ENCODE assay signal across 4 cellular contexts in the genomic region with DNA sequence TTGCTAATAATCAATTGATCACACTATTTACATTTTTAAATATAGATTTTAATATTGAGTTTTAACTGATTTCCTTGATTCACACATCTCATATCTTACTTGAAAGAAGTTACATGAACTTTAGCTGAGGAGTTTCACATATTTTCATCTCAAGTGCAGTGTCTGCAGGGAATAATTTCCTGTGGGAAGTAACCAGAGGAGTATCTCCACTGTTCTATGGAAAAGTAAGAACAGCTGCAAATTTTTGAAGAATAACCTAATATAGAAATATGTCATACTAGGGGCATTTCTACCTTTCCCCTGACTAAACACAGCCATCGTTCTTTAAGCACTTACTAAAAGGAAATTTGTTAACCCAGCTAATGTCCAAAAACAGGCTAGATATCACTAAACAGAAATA.
"Had no signal": no experiment of that assay in that cellular context is flagged by ENCODE, and none has a peak within 500 bp of the region (broad histone marks: within the 10 kb centered on the region; RNA-seq: fewer than 3 reads in every experiment).

No MANE protein-coding gene starts in this region.

- DNase-seq: H9, HCEC 1CT, IMR-90 had no signal

- H3K4me3 ChIP-seq: GM23338 had no signal

- H2AFZ ChIP-seq: GM23338 had no signal

- ATAC-seq: GM23338 had no signal

- H3K4me2 ChIP-seq: GM23338 had no signal
